29 cellular contexts compared by ENCODE assay signal in genomic region chr10:42113158-42113450, GRCh38.
"Had no signal": no experiment of that assay in that cellular context is flagged by ENCODE, and none has a peak within 500 bp of the region (broad histone marks: within the 10 kb centered on the region; RNA-seq: fewer than 3 reads in every experiment).

No MANE protein-coding gene starts in this region.

- H3K27ac Mint-ChIP-seq: activated B cell treated with CpG ODN at 0.5 μM for 24 hours; activated CD4-positive, alpha-beta memory T cell treated with anti-CD3 and anti-CD28 coated beads for 36 hours; activated CD4-positive, alpha-beta T cell treated with anti-CD3 and anti-CD28 coated beads, Interleukin-2, amount 10 ng/mL, durations not matched to agents 24 days and 14 days; activated CD8-positive, alpha-beta T cell treated with anti-CD3 and anti-CD28 coated beads for 36 hours; activated naive CD4-positive, alpha-beta T cell treated with anti-CD3 and anti-CD28 coated beads for 36 hours; activated naive CD4-positive, alpha-beta T cell treated with anti-CD3 and anti-CD28 coated beads, Interleukin-2, amount 50 U/mL, for 72 hours; activated naive CD8-positive, alpha-beta T cell treated with anti-CD3 and anti-CD28 coated beads for 36 hours; activated T-cell treated with anti-CD3 and anti-CD28 coated beads, Interleukin-2, amount 50 U/mL, for 72 hours; activated T-helper 1 cell treated with anti-CD3 and anti-CD28 coated beads, Interleukin-12 subunit alpha, Interleukin-12 subunit beta, Interleukin-2, Interleukin-4 antibody, amounts not matched to agents 30 ng/mL and 10 ng/mL and 1 ng/mL, durations not matched to agents 14 hours and 24 hours and 36 hours; activated T-helper 17 cell treated with anti-CD3 and anti-CD28 coated beads, Interleukin-2, amount 50 U/mL, for 72 hours; T-helper 17 cell had no signal

- H3K27me3 ChIP-seq: adrenal gland, body of pancreas, brain microvascular endothelial cell, breast epithelium had no signal

- H3K9me3 ChIP-seq: adrenal gland had no signal

- H3K4me3 Mint-ChIP-seq: activated B cell treated with CpG ODN at 0.5 μM for 24 hours; activated CD4-positive, alpha-beta memory T cell treated with anti-CD3 and anti-CD28 coated beads for 36 hours; activated CD4-positive, alpha-beta T cell treated with anti-CD3 and anti-CD28 coated beads, Interleukin-2, amount 10 ng/mL, durations not matched to agents 24 days and 14 days; activated CD8-positive, alpha-beta T cell treated with anti-CD3 and anti-CD28 coated beads for 36 hours; activated naive CD4-positive, alpha-beta T cell treated with anti-CD3 and anti-CD28 coated beads for 36 hours; activated naive CD8-positive, alpha-beta T cell treated with anti-CD3 and anti-CD28 coated beads for 36 hours; activated T-cell treated with anti-CD3 and anti-CD28 coated beads, Interleukin-2, amount 50 U/mL, for 4 hours; activated T-cell treated with anti-CD3 and anti-CD28 coated beads, Interleukin-2, amount 50 U/mL, for 72 hours; activated T-helper 1 cell treated with anti-CD3 and anti-CD28 coated beads, Interleukin-12 subunit alpha, Interleukin-12 subunit beta, Interleukin-2, Interleukin-4 antibody, amounts not matched to agents 30 ng/mL and 10 ng/mL and 1 ng/mL, durations not matched to agents 14 hours and 24 hours and 36 hours; activated T-helper 17 cell treated with anti-CD3 and anti-CD28 coated beads, Interleukin-2, amount 50 U/mL, for 72 hours; T-helper 17 cell had no signal

- H3K36me3 Mint-ChIP-seq: activated naive CD8-positive, alpha-beta T cell treated with anti-CD3 and anti-CD28 coated beads for 36 hours had no signal

- DNase-seq: activated B cell treated with CpG ODN at 0.5 μM for 24 hours; activated CD4-positive, alpha-beta memory T cell treated with anti-CD3 and anti-CD28 coated beads for 36 hours; activated CD4-positive, alpha-beta T cell treated with anti-CD3 and anti-CD28 coated beads for 4 hours; activated CD4-positive, alpha-beta T cell treated with anti-CD3 and anti-CD28 coated beads, Interleukin-2, amount 10 ng/mL, durations not matched to agents 24 days and 14 days; activated CD4-positive, alpha-beta T cell treated with anti-CD3 and anti-CD28 coated beads, Interleukin-2, amount 50 U/mL, for 1 hour; activated CD4-positive, alpha-beta T cell treated with anti-CD3 and anti-CD28 coated beads, Interleukin-2, amount 50 U/mL, for 4 hours; activated CD4-positive, CD25-positive, alpha-beta regulatory T cell treated with anti-CD3 and anti-CD28 coated beads, Interleukin-2, amount 50 U/mL, for 72 hours; activated CD8-positive, alpha-beta memory T cell treated with anti-CD3 and anti-CD28 coated beads, Interleukin-2, amount 50 U/mL, for 4 hours; activated CD8-positive, alpha-beta T cell treated with anti-CD3 and anti-CD28 coated beads for 36 hours; activated effector memory CD4-positive, alpha-beta T cell treated with anti-CD3 and anti-CD28 coated beads, Interleukin-2, amount 50 U/mL, for 16 hours; activated gamma-delta T cell treated with Interleukin-2 at 50 U/mL for 16 hours; activated naive CD4-positive, alpha-beta T cell; activated naive CD4-positive, alpha-beta T cell treated with anti-CD3 and anti-CD28 coated beads for 36 hours; activated naive CD8-positive, alpha-beta T cell treated with anti-CD3 and anti-CD28 coated beads for 36 hours; activated T-cell treated with anti-CD3 and anti-CD28 coated beads for 4 hours; activated T-cell treated with anti-CD3 and anti-CD28 coated beads, Interleukin-2, amount 50 U/mL, for 1 hour; activated T-cell treated with anti-CD3 and anti-CD28 coated beads, Interleukin-2, amount 50 U/mL, for 4 hours; activated T-cell treated with anti-CD3 and anti-CD28 coated beads, Interleukin-2, amount 50 U/mL, for 72 hours; adrenal gland; amniotic stem cell; body of pancreas; brain microvascular endothelial cell; central memory CD4-positive, alpha-beta T cell; T-helper 17 cell had no signal

- H3K27me3 Mint-ChIP-seq: activated B cell treated with CpG ODN at 0.5 μM for 24 hours; activated CD4-positive, alpha-beta memory T cell treated with anti-CD3 and anti-CD28 coated beads for 36 hours; activated CD4-positive, alpha-beta T cell treated with anti-CD3 and anti-CD28 coated beads, Interleukin-2, amount 10 ng/mL, durations not matched to agents 24 days and 14 days; activated CD8-positive, alpha-beta T cell treated with anti-CD3 and anti-CD28 coated beads for 36 hours; activated naive CD8-positive, alpha-beta T cell treated with anti-CD3 and anti-CD28 coated beads for 36 hours; activated T-helper 17 cell treated with anti-CD3 and anti-CD28 coated beads, Interleukin-2, amount 50 U/mL, for 72 hours; T-helper 17 cell had no signal

- H3K4me1 Mint-ChIP-seq: activated B cell treated with CpG ODN at 0.5 μM for 24 hours; activated CD4-positive, alpha-beta T cell treated with anti-CD3 and anti-CD28 coated beads, Interleukin-2, amount 10 ng/mL, durations not matched to agents 24 days and 14 days; activated naive CD8-positive, alpha-beta T cell treated with anti-CD3 and anti-CD28 coated beads for 36 hours; activated T-helper 17 cell treated with anti-CD3 and anti-CD28 coated beads, Interleukin-2, amount 50 U/mL, for 72 hours; T-helper 17 cell had no signal

- ATAC-seq: activated CD8-positive, alpha-beta T cell treated with anti-CD3 and anti-CD28 coated beads for 36 hours; activated naive CD4-positive, alpha-beta T cell treated with anti-CD3 and anti-CD28 coated beads, Interleukin-2, amount 50 U/mL, for 72 hours; activated T-cell treated with anti-CD3 and anti-CD28 coated beads, Interleukin-2, amount 50 U/mL, for 4 hours; activated T-cell treated with anti-CD3 and anti-CD28 coated beads, Interleukin-2, amount 50 U/mL, for 72 hours; activated T-helper 17 cell treated with anti-CD3 and anti-CD28 coated beads, Interleukin-2, amount 50 U/mL, for 72 hours; body of pancreas; T-helper 17 cell had no signal

- H3K27ac ChIP-seq: adrenal gland, body of pancreas, brain microvascular endothelial cell, breast epithelium, VCaP had no signal

- H3K36me3 ChIP-seq: adrenal gland, brain microvascular endothelial cell, breast epithelium had no signal

- H3K4me1 ChIP-seq: adrenal gland, body of pancreas, breast epithelium had no signal

- H3K9me3 Mint-ChIP-seq: activated B cell treated with CpG ODN at 0.5 μM for 24 hours; activated T-cell treated with anti-CD3 and anti-CD28 coated beads, Interleukin-2, amount 50 U/mL, for 4 hours had no signal

- H3K4me3 ChIP-seq: adrenal gland, body of pancreas, breast epithelium had no signal
